ENCODE assay signal across 8 cellular contexts in the genomic region with DNA sequence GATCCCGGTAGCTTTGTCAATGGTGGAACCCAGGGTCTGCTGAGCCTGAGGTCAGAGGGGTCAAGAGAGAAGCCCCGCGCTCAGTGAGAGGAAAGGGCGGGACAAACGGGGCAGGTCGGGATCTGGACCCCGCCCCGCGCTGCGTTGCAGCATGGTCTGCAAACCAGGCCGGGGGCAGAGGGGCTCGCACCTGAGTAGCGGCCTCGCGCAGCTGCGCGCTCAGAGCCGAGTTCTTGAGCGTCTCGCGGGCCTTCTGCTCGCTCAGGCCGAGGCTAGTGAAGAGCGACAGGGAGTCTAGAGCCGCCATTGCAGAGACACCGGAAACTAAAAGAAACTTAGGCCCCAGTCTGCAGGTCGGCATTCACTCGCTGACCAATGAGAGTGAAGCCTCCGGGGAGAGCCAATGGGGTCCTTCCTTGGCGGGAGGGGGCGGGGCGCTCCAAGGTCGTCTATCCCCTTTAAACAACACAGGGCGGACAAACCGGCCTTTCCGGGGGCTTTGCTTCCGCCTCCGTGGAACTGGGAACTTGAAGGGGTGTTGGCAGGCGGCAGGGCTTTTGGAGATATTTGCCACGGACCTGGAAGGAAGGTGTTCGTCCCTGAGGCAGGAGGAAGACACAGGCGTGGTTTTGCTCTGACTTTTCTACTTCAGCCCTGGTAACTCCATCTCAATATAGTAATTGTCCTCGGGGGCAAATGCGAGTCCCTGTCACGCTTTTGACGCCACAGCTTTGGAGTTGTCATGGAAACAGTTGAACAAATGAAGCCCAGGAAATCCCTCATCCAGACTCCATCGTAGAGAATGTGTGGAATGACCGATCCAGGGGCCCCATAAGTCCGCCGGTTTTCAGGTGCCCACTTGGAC. TPM values are rescaled to one million over a fixed set of nuclear protein-coding genes. Genes with fewer than 3 reads are reported as not detected.
DNase-seq lines count a peak whose midpoint lies in the region; ATAC-seq and TF ChIP-seq lines count a peak whose summit lies in the region.

TSS of gene QARS1 (minus strand) at position 331 of the 865 bp plus-strand sequence. CDS start at position 307, 24 bp downstream.

- no peaks in the 10 kb centered on the region for H3K9me3 Mint-ChIP-seq in nephron

- peaks cover 40% of the 10 kb centered on the region for H3K36me3 Mint-ChIP-seq in nephron (ENCODE audit: low read depth)

- H3K4me3 Mint-ChIP-seq in nephron: peak within 1 kb of the TSS; percentile 94 to 99 (median 95)

- peak; percentile 98 for ATAC-seq in stimulated activated naive CD8-positive, alpha-beta T cell treated with anti-CD3 and anti-CD28 coated beads, Interleukin-15, Interleukin-2, amounts not matched to agents 100 U/mL and 50 U/mL, for 24 hours

- peak within 1 kb of the TSS; percentile 93 to 96 (median 94) for H3K27ac Mint-ChIP-seq in nephron

- H3K4me3 ChIP-seq in fibroblast of pulmonary artery (replicated peaks; ENCODE audit: low read depth, low read length): peak within 1 kb of the TSS; percentile 75

- no peaks in the 10 kb centered on the region for H3K27me3 Mint-ChIP-seq in nephron (ENCODE audit: low read depth)

- DNase-seq in Daoy (ENCODE audit: low read depth): peak; percentile 91
- DNase-seq in GOT3 (lab: John Stamatoyannopoulos, UW): peak; percentile 64
- DNase-seq in M059J (ENCODE audit: low read depth): peak; percentile 87
- peak; percentile 83 for DNase-seq in SHP77 treated with DMSO at 0.1 percent for 48 hours (lab: John Stamatoyannopoulos, UW)
- peak; percentile 83 for DNase-seq in activated effector memory CD4-positive, alpha-beta T cell treated with Interleukin-2 at 50 U/mL for 16 hours
- peak; percentile 90 for DNase-seq in fibroblast of pulmonary artery (ENCODE audit: low read depth)
- peak; percentile 93 for DNase-seq in stimulated activated naive CD8-positive, alpha-beta T cell treated with anti-CD3 and anti-CD28 coated beads, Interleukin-15, Interleukin-2, amounts not matched to agents 100 U/mL and 50 U/mL, for 24 hours

- peaks cover 15% of the 10 kb centered on the region for H3K4me1 Mint-ChIP-seq in nephron

- TF ChIP-seq CTCF in fibroblast of pulmonary artery (IDR thresholded peaks at IDR 0.05; ENCODE audit: low read length, missing control alignments) (no peak), nephron (IDR thresholded peaks at IDR 0.05; ENCODE audit: unreplicated experiment in 3 of 3) (no peak)

RNA-seq across cellular contexts. Expression of gene QARS1, which starts in this region (rescaled TPM):
- total RNA-seq in Daoy (2014; rRNA removed; shearing (Covaris generic)): 129 and 160 TPM in 2 replicates
- 129 and 170 TPM in 2 replicates for total RNA-seq in M059J (2014; rRNA removed; shearing (Covaris generic))

Comparison
In these comparisons a context has a peak if more than half of its experiments do, and no peak if none do; other contexts are left out.
1. Peak in every context shown above with its lines: DNase-seq, ATAC-seq and H3K4me3 ChIP-seq.